In the genomic region with DNA sequence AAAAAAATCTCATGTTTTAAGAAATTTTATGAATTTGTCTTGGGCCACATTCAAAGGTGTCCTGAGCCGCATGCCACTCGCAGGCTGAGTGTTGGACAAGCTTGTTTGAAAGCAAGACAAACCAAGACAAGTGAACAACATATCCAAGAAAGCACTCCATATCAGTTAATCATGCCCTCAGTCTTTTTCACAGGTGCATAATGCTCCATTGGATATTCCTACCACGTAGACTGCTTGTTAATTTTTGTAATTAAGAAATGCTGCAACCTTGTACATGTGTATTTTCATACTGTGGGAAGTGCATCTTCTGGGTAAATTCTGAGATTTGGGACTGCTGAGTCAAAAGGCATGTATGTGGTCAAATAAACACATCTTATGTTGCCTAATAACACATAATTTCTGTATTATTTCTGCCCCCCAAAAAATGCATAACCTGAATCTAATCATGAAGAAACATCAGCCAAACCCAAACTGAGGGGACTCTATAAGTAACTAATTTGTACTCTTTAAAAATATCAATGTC, we compare ENCODE assay signal across 24 cellular contexts.
"Had no signal": no experiment of that assay in that cellular context is flagged by ENCODE, and none has a peak within 500 bp of the region (broad histone marks: within the 10 kb centered on the region; RNA-seq: fewer than 3 reads in every experiment).

No MANE protein-coding gene starts in this region.

- H3K27ac Mint-ChIP-seq: activated T-helper 2 cell treated with anti-CD3 and anti-CD28 coated beads, Interferon-gamma antibody, Interleukin-2, Interleukin-4, amounts not matched to agents 10 μg/mL and 5 μg/mL and 100 μg/mL, durations not matched to agents 14 hours and 24 hours and 36 hours; dendritic cell treated with granulocyte-macrophage colony-stimulating factor and Interleukin-4, amounts not matched to agents 40 ng/mL and 50 ng/mL, for 4 days; progenitor cell of endocrine pancreas; T-helper 1 cell treated with Interleukin-12 subunit alpha and Interleukin-12 subunit beta and Interleukin-4 antibody, amounts not matched to agents 30 μg/mL and 1 μg/mL, for 36 hours had no signal

- FAIRE-seq: endothelial cell of umbilical vein had no signal

- H3K9me3 ChIP-seq: body of pancreas, sigmoid colon had no signal

- H3K36me3 ChIP-seq: left lung, sigmoid colon had no signal

- H3K4me3 Mint-ChIP-seq: activated T-cell treated with anti-CD3 and anti-CD28 coated beads, Interleukin-2, amount 50 U/mL, for 4 hours; dendritic cell treated with granulocyte-macrophage colony-stimulating factor and Interleukin-4, amounts not matched to agents 40 ng/mL and 50 ng/mL, for 4 days; T-helper 1 cell treated with Interleukin-12 subunit alpha and Interleukin-12 subunit beta and Interleukin-4 antibody, amounts not matched to agents 30 μg/mL and 1 μg/mL, for 36 hours had no signal

- H3K27me3 Mint-ChIP-seq: naive thymus-derived CD8-positive, alpha-beta T cell; progenitor cell of endocrine pancreas had no signal

- H3K27me3 ChIP-seq: body of pancreas, left lung, sigmoid colon had no signal

- ATAC-seq: activated T-cell treated with anti-CD3 and anti-CD28 coated beads, Interleukin-2, amount 50 U/mL, for 4 hours; body of pancreas; esophagus mucosa; left lung had no signal

- H3K9me3 Mint-ChIP-seq: dendritic cell treated with granulocyte-macrophage colony-stimulating factor and Interleukin-4, amounts not matched to agents 40 ng/mL and 50 ng/mL, for 4 days had no signal

- H3K27ac ChIP-seq: body of pancreas, left lung, sigmoid colon had no signal

- DNase-seq: activated CD4-positive, alpha-beta T cell treated with anti-CD3 and anti-CD28 coated beads for 4 hours; activated CD4-positive, alpha-beta T cell treated with anti-CD3 and anti-CD28 coated beads, Interleukin-2, amount 50 U/mL, for 48 hours; activated CD4-positive, CD25-positive, alpha-beta regulatory T cell; activated CD8-positive, alpha-beta memory T cell treated with anti-CD3 and anti-CD28 coated beads, Interleukin-2, amount 50 U/mL, for 48 hours; activated naive CD4-positive, alpha-beta T cell treated with Interleukin-2 at 50 U/mL for 16 hours; activated T-cell treated with anti-CD3 and anti-CD28 coated beads, Interleukin-2, amount 50 U/mL, for 4 hours; body of pancreas; effector memory CD4-positive, alpha-beta T cell; foreskin melanocyte; kidney glomerular epithelial cell; left lung; retina; sigmoid colon; stimulated activated CD4-positive, alpha-beta T cell treated with anti-CD3 and anti-CD28 coated beads, Interleukin-4, amount 100 ng/mL, for 1 hour; stimulated activated naive CD4-positive, alpha-beta T cell treated with Interleukin-2 at 50 U/mL for 16 hours; T1000 had no signal

- H3K4me1 ChIP-seq: left lung had no signal

- H3K4me3 ChIP-seq: body of pancreas, left lung, lung, sigmoid colon had no signal
